Comparison of ENCODE assay signal across 11 cellular contexts in the genomic region with DNA sequence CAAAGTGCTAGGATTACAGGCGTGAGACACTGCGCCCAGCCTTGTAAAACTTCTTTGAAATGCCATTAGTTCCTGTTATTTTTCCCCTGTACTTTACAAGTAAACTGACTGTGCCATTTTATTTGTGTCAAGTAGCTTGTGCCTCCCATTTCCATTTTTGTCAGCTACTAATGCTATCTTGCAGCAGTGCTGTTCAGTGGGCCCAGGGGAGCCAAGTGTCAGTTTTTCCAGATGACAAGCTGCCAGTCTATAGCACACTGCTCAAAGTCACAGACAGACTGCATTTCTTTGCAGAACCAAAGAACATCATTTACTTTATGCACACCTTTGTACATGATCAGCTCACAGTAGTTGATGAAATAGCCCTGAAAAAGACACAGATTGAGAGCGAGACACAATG.
"Had no signal": no experiment of that assay in that cellular context is flagged by ENCODE, and none has a peak within 500 bp of the region (broad histone marks: within the 10 kb centered on the region; RNA-seq: fewer than 3 reads in every experiment).

No MANE protein-coding gene starts in this region.

- DNase-seq: activated CD4-positive, alpha-beta T cell treated with anti-CD3 and anti-CD28 coated beads, Interleukin-2, amount 10 ng/mL, durations not matched to agents 7 days and 5 days; body of pancreas; erythroblast; hippocampal formation; kidney glomerular epithelial cell; midbrain; naive B cell; small intestine; tibial artery; uterus had no signal

- H3K27me3 ChIP-seq: body of pancreas, tibial artery, uterus had no signal

- H3K9me3 ChIP-seq: body of pancreas, lower lobe of right lung, tibial artery, uterus had no signal

- H3K36me3 ChIP-seq: lower lobe of right lung, tibial artery, uterus had no signal

- H3K4me3 ChIP-seq: body of pancreas, lower lobe of right lung, tibial artery, uterus had no signal

- H3K27ac ChIP-seq: body of pancreas, lower lobe of right lung, tibial artery, uterus had no signal

- H3K4me1 ChIP-seq: body of pancreas, lower lobe of right lung, uterus had no signal
